In the genomic region with DNA sequence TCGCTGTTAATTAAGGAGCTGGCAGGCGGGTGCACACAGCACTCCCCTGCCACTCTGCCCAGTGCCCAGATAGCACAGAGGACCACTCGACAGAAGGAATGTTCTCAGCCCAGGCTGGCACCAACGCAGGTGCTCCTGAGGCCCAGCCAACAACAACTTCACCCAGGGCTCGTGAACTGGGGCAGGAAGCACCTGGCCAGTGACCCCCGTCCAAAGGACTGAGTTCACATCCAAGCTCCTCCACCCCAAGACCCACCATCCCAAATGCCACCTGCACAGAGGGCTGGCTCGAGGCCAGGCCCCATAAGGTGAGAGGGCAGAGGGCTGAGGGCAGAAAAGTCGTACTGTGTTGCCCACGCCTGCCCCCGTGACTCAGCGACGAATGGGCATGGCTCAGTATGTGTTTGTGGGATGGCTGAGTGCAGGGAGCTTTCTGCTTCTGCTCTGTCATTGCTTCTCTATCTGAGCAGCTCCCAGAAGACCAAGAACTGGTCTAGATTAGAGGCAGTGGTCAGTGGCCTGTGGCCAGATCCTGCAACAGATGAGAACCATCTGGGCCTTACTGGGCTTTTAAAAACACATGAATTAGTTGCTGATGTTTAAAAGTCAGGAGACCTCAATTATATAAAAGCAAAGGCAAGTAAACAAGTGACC, we compare ENCODE assay signal across 9 cellular contexts.
DNase-seq lines count a peak whose midpoint lies in the region; ATAC-seq and TF ChIP-seq lines count a peak whose summit lies in the region.
"Had no signal": no experiment of that assay in that cellular context is flagged by ENCODE, and none has a peak within 500 bp of the region (broad histone marks: within the 10 kb centered on the region; RNA-seq: fewer than 3 reads in every experiment).

No MANE protein-coding gene starts in this region.

- H3K27ac Mint-ChIP-seq in neural progenitor cell = peak overlapping the region; percentile 96

- H3K4me3 Mint-ChIP-seq in neural progenitor cell = no peak overlapping the region

- TF ChIP-seq CTCF in neural progenitor cell (IDR thresholded peaks at IDR 0.05) (no peak), uterus (IDR thresholded peaks at IDR 0.05) (no peak)

- H3K9me3 Mint-ChIP-seq in neural progenitor cell = no peaks in the 10 kb centered on the region

- H3K9me3 ChIP-seq in neural progenitor cell (ENCODE audit: low read depth) = no peaks in the 10 kb centered on the region
- H3K9me3 ChIP-seq in uterus = no peaks in the 10 kb centered on the region

- H3K36me3 Mint-ChIP-seq in neural progenitor cell = peaks cover 34% of the 10 kb centered on the region

- no peak overlapping the region for H3K9ac ChIP-seq in neural progenitor cell

- H3K4me2 ChIP-seq in neural progenitor cell = no peak overlapping the region

- H3K4me1 Mint-ChIP-seq in neural progenitor cell = peaks cover 28% of the 10 kb centered on the region

- peaks cover 3% of the 10 kb centered on the region for H3K27me3 Mint-ChIP-seq in neural progenitor cell (ENCODE audit: insufficient read depth, low read depth)

- no peak overlapping the region for H3K4me3 ChIP-seq in neural progenitor cell
- no peak overlapping the region for H3K4me3 ChIP-seq in uterus

- H3K27me3 ChIP-seq in neural progenitor cell = no peaks in the 10 kb centered on the region
- no peaks in the 10 kb centered on the region for H3K27me3 ChIP-seq in uterus

- peak; percentile 66 for DNase-seq in NK-92 treated with Interleukin-12 subunit alpha and Interleukin-12 subunit beta, amount 100 ng/mL, for 24 hours (lab: John Stamatoyannopoulos, UW)
- DNase-seq in NK-92 (lab: John Stamatoyannopoulos, UW; ENCODE audit: unreplicated experiment) (no peak), activated T-cell treated with anti-CD3 and anti-CD28 coated beads for 4 hours (peak; percentile 38), erythroblast (lab: John Stamatoyannopoulos, UW) (peak; percentile 63 to 69), neural progenitor cell (ENCODE audit: low spot score) (no peak), uterus (peak; percentile 87 to 91)

- intact Hi-C loops in uterus (cut with DNase I; ENCODE audit: low total_unique reads) = no loop called here

- ATAC-seq in GM18498 (IDR thresholded peaks at IDR 0.05; ENCODE audit: unreplicated experiment) (no peak), GM18909 (IDR thresholded peaks at IDR 0.05; ENCODE audit: poor library complexity, unreplicated experiment) (no peak)

- H3K36me3 ChIP-seq in neural progenitor cell (no peaks in the 10 kb centered on the region), uterus (no peaks in the 10 kb centered on the region)

- H3K27ac ChIP-seq in neural progenitor cell (no peak overlapping the region), uterus (peak overlapping the region; percentile 88 to 97)
- H3K27ac ChIP-seq: C4-2B had no signal

- no peaks in the 10 kb centered on the region for H4K20me1 ChIP-seq in neural progenitor cell (ENCODE audit: low read depth)

- H3F3A ChIP-seq in neural progenitor cell (ENCODE audit: low read depth) = no peaks in the 10 kb centered on the region

- no peaks in the 10 kb centered on the region for H3K79me2 ChIP-seq in neural progenitor cell (ENCODE audit: low read depth)

- no peak for TF ChIP-seq POLR2A in erythroblast (IDR thresholded peaks at IDR 0.05; ENCODE audit: low read length)
- TF ChIP-seq POLR2A in uterus (IDR thresholded peaks at IDR 0.05) = no peak

- H3K4me1 ChIP-seq in neural progenitor cell (no peaks in the 10 kb centered on the region), uterus (peaks cover 32 to 33% of the 10 kb centered on the region in 2 donors)

- no peak overlapping the region for H2AFZ ChIP-seq in neural progenitor cell (replicated peaks)

Comparison
In these comparisons a context has a peak if more than half of its experiments do, and no peak if none do; other contexts are left out.
1. DNase-seq: peak in NK-92 treated with Interleukin-12 subunit alpha and Interleukin-12 subunit beta, amount 100 ng/mL, for 24 hours (single experiment), activated T-cell treated with anti-CD3 and anti-CD28 coated beads for 4 hours (single experiment), erythroblast (2 of 2) and uterus (2 of 2); none in NK-92 (single experiment) and neural progenitor cell (single experiment).